16 cellular contexts compared by ENCODE assay signal in the genomic region with DNA sequence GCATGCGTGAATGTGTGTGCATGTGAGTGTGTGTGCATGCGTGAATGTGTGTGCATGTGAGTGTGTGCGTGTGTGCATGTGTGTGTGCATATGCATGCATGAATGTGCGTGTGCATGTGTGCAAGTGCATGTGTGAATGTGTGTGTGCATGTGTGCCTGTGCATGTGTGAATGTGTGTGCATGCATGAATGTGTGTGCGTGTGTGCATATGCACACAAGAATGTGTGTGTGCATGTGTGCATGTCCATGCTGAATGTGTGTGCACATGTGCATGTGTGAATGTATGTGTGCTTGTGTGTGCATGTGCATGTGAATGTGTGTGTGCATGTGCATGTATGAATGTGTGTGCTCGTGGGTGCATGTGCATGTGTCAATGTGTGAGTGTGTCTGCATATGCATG. TPM values are rescaled to one million over a fixed set of nuclear protein-coding genes. Genes with fewer than 3 reads are reported as not detected.
DNase-seq lines count a peak whose midpoint lies in the region; ATAC-seq, FAIRE-seq and TF ChIP-seq lines count a peak whose summit lies in the region.
"Had no signal": no experiment of that assay in that cellular context is flagged by ENCODE, and none has a peak within 500 bp of the region (broad histone marks: within the 10 kb centered on the region; RNA-seq: fewer than 3 reads in every experiment).

No MANE protein-coding gene starts in this region.

- H3K27me3 ChIP-seq in H1 (replicated peaks in 1 of 4; ENCODE audit: control insufficient read depth in 3 of 4, extremely low read depth in 1 of 4, insufficient read depth in 3 of 4, low read length in 3 of 4), result peaks cover 0 to 11% (median 2%) of the 10 kb centered on the region in 4 experiments; a peak in 5 of 7 replicates
- peaks cover 0 to 11% (median 0%) of the 10 kb centered on the region in 3 experiments for H3K27me3 ChIP-seq in neuronal stem cell (ENCODE audit: control insufficient read depth in 3 of 3, insufficient read depth in 3 of 3, low read depth in 1 of 3, low read length in 3 of 3)

- peak; percentile 34 for DNase-seq in activated CD8-positive, alpha-beta memory T cell treated with anti-CD3 and anti-CD28 coated beads, Interleukin-2, amount 50 U/mL, for 48 hours
- DNase-seq in activated CD8-positive, alpha-beta memory T cell treated with anti-CD3 and anti-CD28 coated beads, Interleukin-2, amount 10 ng/mL, durations not matched to agents 7 days and 5 days, result no peak
- no peak for DNase-seq in HTR-8/SVneo (ENCODE audit: insufficient read length, low spot score)
- no peak for DNase-seq in H1 (ENCODE audit: low read depth in 1 of 2, low spot score in 2 of 2)
- DNase-seq in neuronal stem cell (ENCODE audit: low spot score), result no peak
- DNase-seq in activated gamma-delta T cell treated with Interleukin-2 at 50 U/mL for 16 hours, result no peak
- no peak for DNase-seq in DMS53 treated with DMSO at 0.1 percent for 48 hours (lab: John Stamatoyannopoulos, UW; ENCODE audit: unreplicated experiment)
- DNase-seq: AML-193; CD8-positive, alpha-beta memory T cell; DMS53; GM23248; H7; IMR-90 had no signal

- peak overlapping the region in 1 of 4 experiments; percentile 4; a peak in 1 of 7 replicates for H3K9ac ChIP-seq in H1 (replicated peaks in 1 of 4; ENCODE audit: extremely low read depth in 1 of 4, low read depth in 3 of 4, low read length in 3 of 4)
- H3K9ac ChIP-seq in neuronal stem cell (ENCODE audit: low read depth, low read length, poor library complexity), result peak overlapping the region; percentile 68
- H3K9ac ChIP-seq: BLaER1, GM23248 had no signal

- H3K23ac ChIP-seq in H1 (ENCODE audit: insufficient read length), result no peak overlapping the region
- H3K23ac ChIP-seq in neuronal stem cell (ENCODE audit: low read depth, low read length, poor library complexity), result peak overlapping the region; percentile 81

- POLR2A ChIA-PET in H1 (lab: Charles Lee; ENCODE audit: partially characterized antibody), result no interaction called here

- no peak overlapping the region; the same call in 1 of the 2 replicates for H2BK20ac ChIP-seq in H1 (ENCODE audit: low read length)

- no peak overlapping the region for H3K27ac Mint-ChIP-seq in activated CD8-positive, alpha-beta memory T cell treated with anti-CD3 and anti-CD28 coated beads, Interleukin-2, amount 10 ng/mL, durations not matched to agents 7 days and 5 days

- no peak for TF ChIP-seq POLR2A in H1 (IDR thresholded peaks at IDR 0.05; ENCODE audit: control extremely low read depth in 1 of 2, low read depth in 2 of 2, low read length in 2 of 2)

- H3K4ac ChIP-seq in H1 (replicated peaks; ENCODE audit: insufficient read length, low read depth, low read length), result no peak overlapping the region
- H3K4ac ChIP-seq in neuronal stem cell (ENCODE audit: low read length), result no peak overlapping the region

- 0 out of 4 replicates have a peak, but pooled peaks cover 0 to 3% of the 10 kb centered on the region in 2 experiments for H3K9me3 ChIP-seq in H1 (ENCODE audit: insufficient read depth in 2 of 2, low read depth in 1 of 2, low read length in 1 of 2)
- H3K9me3 ChIP-seq in neuronal stem cell (replicated peaks in 1 of 2; ENCODE audit: control insufficient read depth in 2 of 2, insufficient read depth in 1 of 2, low read depth in 1 of 2, low read length in 2 of 2), result peaks cover 0 to 6% of the 10 kb centered on the region in 2 donors

- H3K56ac ChIP-seq in H1 (replicated peaks; ENCODE audit: insufficient read length, low read depth, low read length), result no peak overlapping the region

- WGBS in H1 (ENCODE audit: extremely low coverage in 1 of 2, insufficient coverage in 1 of 2, insufficient read length in 1 of 2, insufficient replicate concordance in 2 of 2, low coverage in 1 of 2, low lambda C conversion rate in 2 of 2, missing lambda C conversion rate in 1 of 2), 2 experiments, result 85% methylated on average over 6 of the region's 6 CpGs; no CpG with 5 or more reads in 1 of the 2 experiments
- no CpG with 5 or more reads among the region's 6 CpGs for WGBS in neuronal stem cell (ENCODE audit: extremely low coverage in 2 of 2, insufficient read length in 2 of 2, insufficient replicate concordance in 1 of 2), 2 donors

- H2BK15ac ChIP-seq in H1 (ENCODE audit: low read length) (no peak overlapping the region), neuronal stem cell (ENCODE audit: low read length) (no peak overlapping the region)

- TF ChIP-seq CTCF in H1 (IDR thresholded peaks at IDR 0.05; ENCODE audit: control extremely low read depth in 1 of 3, insufficient read depth in 1 of 3, low read depth in 1 of 3, low read length in 3 of 3), result no peak

- peaks cover 8% of the 10 kb centered on the region for H3K23me2 ChIP-seq in H1 (ENCODE audit: low read depth, low read length)

- H3K4me2 ChIP-seq in H1 (ENCODE audit: insufficient read depth in 1 of 2, low read depth in 2 of 2, low read length in 2 of 2) (no peak overlapping the region), neuronal stem cell (ENCODE audit: insufficient read depth, low read length, poor library complexity, severe bottlenecking) (no peak overlapping the region)
- H3K4me2 ChIP-seq: BLaER1 had no signal

- peaks cover 0 to 3% (median 2%) of the 10 kb centered on the region in 4 experiments; a peak in 4 of 7 replicates for H3K4me1 ChIP-seq in H1 (replicated peaks in 1 of 4; ENCODE audit: control insufficient read depth in 3 of 4, insufficient read depth in 4 of 4, low read length in 3 of 4)
- peaks cover 3 to 4% of the 10 kb centered on the region in 2 donors for H3K4me1 ChIP-seq in neuronal stem cell (ENCODE audit: control insufficient read depth in 2 of 2, insufficient read depth in 1 of 2, low read depth in 1 of 2, low read length in 2 of 2)
- H3K4me1 ChIP-seq: BLaER1 had no signal

- H3K36me3 Mint-ChIP-seq in activated CD8-positive, alpha-beta memory T cell treated with anti-CD3 and anti-CD28 coated beads, Interleukin-2, amount 10 ng/mL, durations not matched to agents 7 days and 5 days, result no peaks in the 10 kb centered on the region

- FAIRE-seq in HTR-8/SVneo (lab: Jason Lieb, UNC) (peak; percentile 83), H1 (lab: Jason Lieb, UNC) (no peak)

- H3K27ac ChIP-seq in H1 (ENCODE audit: low read depth, low read length) (no peak overlapping the region), neuronal stem cell (replicated peaks; ENCODE audit: low read length) (no peak overlapping the region)
- H3K27ac ChIP-seq: 22Rv1, BLaER1, GM23248 had no signal

- CTCF ChIA-PET in activated CD8-positive, alpha-beta memory T cell treated with anti-CD3 and anti-CD28 coated beads, Interleukin-2, amount 10 ng/mL, durations not matched to agents 7 days and 5 days (lab: Charles Lee), result interaction anchor here (1.2 kb wide), 1 partner anchor 55 kb away, joined by 4 read pairs; no protein-coding TSS in a partner anchor
- CTCF ChIA-PET in H1 (lab: Charles Lee; ENCODE audit: partially characterized antibody), result interaction anchor here (1.0 to 1.6 kb wide), 3 partner anchors 11 to 55 kb away, joined by 3 to 7 read pairs (median 6); no protein-coding TSS in a partner anchor

- H2BK120ac ChIP-seq in H1 (replicated peaks; ENCODE audit: low read depth, low read length) (no peak overlapping the region), neuronal stem cell (ENCODE audit: low read depth, low read length) (no peak overlapping the region)

- no peak for ATAC-seq in activated CD8-positive, alpha-beta memory T cell treated with anti-CD3 and anti-CD28 coated beads, Interleukin-2, amount 10 ng/mL, durations not matched to agents 7 days and 5 days
- ATAC-seq in HG03135 (IDR thresholded peaks at IDR 0.05; ENCODE audit: unreplicated experiment), result no peak

- peaks cover 31% of the 10 kb centered on the region for H3K27me3 Mint-ChIP-seq in activated CD8-positive, alpha-beta memory T cell treated with anti-CD3 and anti-CD28 coated beads, Interleukin-2, amount 10 ng/mL, durations not matched to agents 7 days and 5 days

- no peak overlapping the region for H4K5ac ChIP-seq in H1 (ENCODE audit: insufficient read length, low read depth, low read length)

- H3K36me3 ChIP-seq in H1 (ENCODE audit: control insufficient read depth in 2 of 4, insufficient read depth in 4 of 4, low read length in 3 of 4) (no peaks in the 10 kb centered on the region; a peak in 1 of 8 replicates), neuronal stem cell (replicated peaks in 1 of 2; ENCODE audit: control insufficient read depth in 2 of 2, insufficient read depth in 2 of 2, low read length in 2 of 2) (peaks cover 0 to 4% of the 10 kb centered on the region in 2 donors)
- H3K36me3 ChIP-seq: BLaER1 had no signal

- no peak overlapping the region for H4K8ac ChIP-seq in H1 (ENCODE audit: extremely low read depth, insufficient read depth, low read length)
- peak overlapping the region; percentile 92 for H4K8ac ChIP-seq in neuronal stem cell (ENCODE audit: low read depth, low read length)

- H2AFZ ChIP-seq in H1 (ENCODE audit: low read length) (no peak overlapping the region), neuronal stem cell (ENCODE audit: low read length) (no peak overlapping the region)
- H2AFZ ChIP-seq: GM23248 had no signal

- H2BK5ac ChIP-seq in H1 (ENCODE audit: low read depth, low read length) (no peak overlapping the region), neuronal stem cell (ENCODE audit: low read length) (no peak overlapping the region)

- H2BK12ac ChIP-seq in H1 (ENCODE audit: low read depth, low read length) (no peak overlapping the region; the same call in 1 of the 2 replicates), neuronal stem cell (ENCODE audit: low read length) (peak overlapping the region; percentile 51)

- H3K4me3 Mint-ChIP-seq in activated CD8-positive, alpha-beta memory T cell treated with anti-CD3 and anti-CD28 coated beads, Interleukin-2, amount 10 ng/mL, durations not matched to agents 7 days and 5 days, result no peak overlapping the region
- H3K4me3 Mint-ChIP-seq: CD8-positive, alpha-beta memory T cell had no signal

- TF ChIP-seq RAD21 in H1 (IDR thresholded peaks at IDR 0.05 in 1 of 2, conservative IDR thresholded peaks at IDR 0.05 in 1 of 2; ENCODE audit: low read depth in 2 of 2, low read length in 2 of 2), result no peak

- H4K91ac ChIP-seq in H1 (replicated peaks; ENCODE audit: insufficient read length, low read length) (peak overlapping the region; percentile 22), neuronal stem cell (ENCODE audit: low read depth, low read length, poor library complexity) (no peak overlapping the region)

- H3K18ac ChIP-seq in H1 (ENCODE audit: extremely low read depth, low read length) (no peak overlapping the region), neuronal stem cell (ENCODE audit: low read length) (no peak overlapping the region)

- peaks cover 2% of the 10 kb centered on the region for H3K9me3 Mint-ChIP-seq in activated CD8-positive, alpha-beta memory T cell treated with anti-CD3 and anti-CD28 coated beads, Interleukin-2, amount 10 ng/mL, durations not matched to agents 7 days and 5 days (ENCODE audit: low read depth)

- no peak overlapping the region for H3K4me3 ChIP-seq in H1 (ENCODE audit: extremely low read depth in 1 of 4, insufficient read depth in 2 of 4, low read depth in 3 of 4, low read length in 4 of 4)
- peak overlapping the region in 1 of 2 donors; percentile 39 for H3K4me3 ChIP-seq in neuronal stem cell (ENCODE audit: low read length in 2 of 2)
- H3K4me3 ChIP-seq: BLaER1, GM23248 had no signal

- H3K79me2 ChIP-seq in H1 (ENCODE audit: control insufficient read depth in 1 of 2, insufficient read depth in 2 of 2, low read length in 2 of 2), result no peaks in the 10 kb centered on the region

- peaks cover 0 to 6% of the 10 kb centered on the region in 2 experiments for H4K20me1 ChIP-seq in H1 (replicated peaks in 1 of 2; ENCODE audit: control insufficient read depth in 1 of 2, insufficient read depth in 2 of 2, low read length in 2 of 2)
- H4K20me1 ChIP-seq: BLaER1 had no signal

- H3K79me1 ChIP-seq in H1 (ENCODE audit: low read depth, low read length) (no peaks in the 10 kb centered on the region), neuronal stem cell (ENCODE audit: low read depth, low read length) (peaks cover 2% of the 10 kb centered on the region)

- TF ChIP-seq EP300 in H1 (IDR thresholded peaks at IDR 0.05; ENCODE audit: borderline replicate concordance in 1 of 2, low read depth in 2 of 2, low read length in 2 of 2), result no peak

- peak overlapping the region; percentile 55; the same call in 1 of the 2 replicates for H2AK5ac ChIP-seq in H1 (ENCODE audit: low read depth, low read length)
- H2AK5ac ChIP-seq in neuronal stem cell (ENCODE audit: low read depth, low read length), result no peak overlapping the region

- H3K14ac ChIP-seq in H1 (ENCODE audit: insufficient read length), result no peak overlapping the region
- H3K14ac ChIP-seq in neuronal stem cell (ENCODE audit: low read length), result peak overlapping the region; percentile 77

- peaks cover 3% of the 10 kb centered on the region for H3K4me1 Mint-ChIP-seq in activated CD8-positive, alpha-beta memory T cell treated with anti-CD3 and anti-CD28 coated beads, Interleukin-2, amount 10 ng/mL, durations not matched to agents 7 days and 5 days

RNA-seq across cellular contexts. Expression of gene NUB1, which starts 42.1 kb away (rescaled TPM):
- 10 to 100 TPM; 71.3 to 73.3 TPM for total RNA-seq in activated CD8-positive, alpha-beta memory T cell treated with anti-CD3 and anti-CD28 coated beads, Interleukin-2, amount 10 ng/mL, durations not matched to agents 7 days and 5 days
- 37.7 and 43.5 TPM in 2 replicates for total RNA-seq in H1 (2021; fragmentation: NEBNext Ultra II Directional; extraction: Animal tissue kit (Norgen Biotek cat#: 25700))
- polyA plus RNA-seq in H1 (2011; rRNA removed), result 20.5 and 22.1 TPM in 2 replicates
- polyA plus RNA-seq in H1 (2011; cell fraction: cytosol; rRNA removed), result 26.7 TPM
- polyA plus RNA-seq in H1 (2011; cell fraction: nucleus; rRNA removed), result 28.6 TPM
- 26.1 to 56.9 TPM (median 28.7 TPM) in 4 replicates for polyA plus RNA-seq in H1 (2012, experiment 1 of 2)
- 8.2 TPM for polyA plus RNA-seq in H1 (2012, experiment 2 of 2)
- 42.6 TPM for polyA plus RNA-seq in H1 (2013, experiment 1 of 2)
- polyA plus RNA-seq in H1 (2013, experiment 2 of 2), result 43.8 TPM
- 21.8 and 23.6 TPM in 2 replicates for polyA minus RNA-seq in H1 (2011; rRNA and poly(A)+ RNA removed)
- 16.0 TPM for polyA minus RNA-seq in H1 (2011; cell fraction: cytosol; rRNA and poly(A)+ RNA removed)
- 21.4 TPM for polyA minus RNA-seq in H1 (2011; cell fraction: nucleus; rRNA and poly(A)+ RNA removed)
- polyA plus RNA-seq in neuronal stem cell (2013, experiment 1 of 2), result 74.1 TPM
- polyA plus RNA-seq in neuronal stem cell (2013, experiment 2 of 2), result 73.2 TPM

RNA-seq across cellular contexts. Expression of gene SMARCD3, which starts 51.0 kb away (rescaled TPM):
- total RNA-seq in activated CD8-positive, alpha-beta memory T cell treated with anti-CD3 and anti-CD28 coated beads, Interleukin-2, amount 10 ng/mL, durations not matched to agents 7 days and 5 days, result 1 to 10 TPM; 1.0 to 2.5 TPM
- 3.0 and 4.6 TPM in 2 replicates for total RNA-seq in H1 (2021; fragmentation: NEBNext Ultra II Directional; extraction: Animal tissue kit (Norgen Biotek cat#: 25700))
- polyA plus RNA-seq in H1 (2011; rRNA removed), result 5.6 and 6.2 TPM in 2 replicates
- polyA plus RNA-seq in H1 (2011; cell fraction: cytosol; rRNA removed), result 4.5 TPM
- 15.3 TPM for polyA plus RNA-seq in H1 (2011; cell fraction: nucleus; rRNA removed)
- 8.3 to 10.0 TPM (median 9.5 TPM) in 4 replicates for polyA plus RNA-seq in H1 (2012, experiment 1 of 2)
- polyA plus RNA-seq in H1 (2012, experiment 2 of 2), result 7.5 TPM
- 3.9 TPM for polyA plus RNA-seq in H1 (2013, experiment 1 of 2)
- polyA plus RNA-seq in H1 (2013, experiment 2 of 2), result 4.3 TPM
- polyA minus RNA-seq in H1 (2011; rRNA and poly(A)+ RNA removed), result 1.6 and 2.0 TPM in 2 replicates
- polyA minus RNA-seq in H1 (2011; cell fraction: cytosol; rRNA and poly(A)+ RNA removed), result 2.9 TPM
- polyA minus RNA-seq in H1 (2011; cell fraction: nucleus; rRNA and poly(A)+ RNA removed), result 3.2 TPM
- 32.4 TPM for polyA plus RNA-seq in neuronal stem cell (2013, experiment 1 of 2)
- polyA plus RNA-seq in neuronal stem cell (2013, experiment 2 of 2), result 33.6 TPM
